ENCODE assay signal across 8 cellular contexts in genomic region chr19:36014029-36014924, GRCh38. TPM values are rescaled to one million over a fixed set of nuclear protein-coding genes. Genes with fewer than 3 reads are reported as not detected.
DNase-seq lines count a peak whose midpoint lies in the region; ATAC-seq, FAIRE-seq and TF ChIP-seq lines count a peak whose summit lies in the region.

Gene ALKBH6, minus strand, starts transcription at chr19:36014213. Its CDS starts 816 bp downstream, at chr19:36013397.

- peak within 1 kb of the TSS; percentile 85 to 93 for H3K4me3 ChIP-seq in kidney (ENCODE audit: low read length in 2 of 2)

- no peaks in the 10 kb centered on the region for H3K9me3 ChIP-seq in kidney (ENCODE audit: control insufficient read depth in 1 of 2, low read length in 2 of 2)

- peak within 1 kb of the TSS; percentile 99 for H3K4me3 Mint-ChIP-seq in chondrocyte (ENCODE audit: unreplicated experiment)

- H3K9ac ChIP-seq in kidney (ENCODE audit: low read length in 2 of 2) = peak within 1 kb of the TSS; percentile 92

- intact Hi-C loops in kidney (cut with DNase I) = no loop called here

- DNase-seq in AG20443 (ENCODE audit: low spot score) = peak; percentile 98
- peak; percentile 98 for DNase-seq in NCI-H510A (lab: John Stamatoyannopoulos, UW)
- DNase-seq in activated CD4-positive, alpha-beta T cell treated with anti-CD3 and anti-CD28 coated beads for 1 hour = peak; percentile 98
- peak; percentile 99 for DNase-seq in chondrocyte (ENCODE audit: low spot score)
- DNase-seq in kidney = peak; percentile 100
- DNase-seq in stimulated activated CD4-positive, alpha-beta T cell treated with anti-CD3 and anti-CD28 coated beads, Interleukin-15, amount 100 ng/mL, for 24 hours = peak; percentile 100

- FAIRE-seq in kidney (lab: Jason Lieb, UNC) = peak; percentile 99

- H3K36me3 Mint-ChIP-seq in chondrocyte (ENCODE audit: low read depth) = peaks cover 4% of the 10 kb centered on the region

- H3K27ac Mint-ChIP-seq in chondrocyte (ENCODE audit: unreplicated experiment) = peak within 1 kb of the TSS; percentile 96

- no peaks in the 10 kb centered on the region for H3K27me3 Mint-ChIP-seq in chondrocyte (ENCODE audit: low read depth)

- TF ChIP-seq POLR2A in GM19099 (IDR thresholded peaks at IDR 0.05; ENCODE audit: extremely low read depth, insufficient read length, low read depth) = peak; percentile 61

- no peaks in the 10 kb centered on the region for H3K36me3 ChIP-seq in kidney (ENCODE audit: control insufficient read depth in 1 of 2, insufficient read depth in 2 of 2, low read length in 2 of 2)

- H3K4me1 Mint-ChIP-seq in chondrocyte (ENCODE audit: low read depth) = peaks cover 27% of the 10 kb centered on the region

- peak; percentile 20 for TF ChIP-seq CTCF in chondrocyte (IDR thresholded peaks at IDR 0.05)
- no peak for TF ChIP-seq CTCF in kidney (IDR thresholded peaks at IDR 0.05; ENCODE audit: borderline replicate concordance, extremely low read depth, insufficient read depth)

- ATAC-seq in HG03432 (IDR thresholded peaks at IDR 0.05; ENCODE audit: unreplicated experiment) = peak; percentile 94

- H3K9me3 Mint-ChIP-seq in chondrocyte (ENCODE audit: low read depth) = no peaks in the 10 kb centered on the region

- H3K4me1 ChIP-seq in kidney (ENCODE audit: control insufficient read depth in 1 of 2, insufficient read depth in 1 of 2, low read depth in 1 of 2, low read length in 2 of 2) = peaks cover 0 to 9% of the 10 kb centered on the region in 2 donors

- peak within 1 kb of the TSS in 1 of 2 donors; percentile 62 for H3K27ac ChIP-seq in kidney (ENCODE audit: low read depth in 2 of 2, low read length in 2 of 2)

RNA-seq across cellular contexts. Expression of gene ALKBH6, which starts in this region (rescaled TPM):
- total RNA-seq in chondrocyte (17.9 to 23.7 TPM (median 19.9 TPM) in 3 replicates), kidney (21.5 TPM)
- polyA plus RNA-seq in kidney (ENCODE audit: insufficient read depth, low read depth, low replicate concordance) = 21.7 TPM
